Comparison of ENCODE assay signal across 21 cellular contexts in genomic region chr16:10126686-10127085, GRCh38. TPM values are rescaled to one million over a fixed set of nuclear protein-coding genes. Genes with fewer than 3 reads are reported as not detected.
DNase-seq lines count a peak whose midpoint lies in the region; TF ChIP-seq lines count a peak whose summit lies in the region.
"Had no signal": no experiment of that assay in that cellular context is flagged by ENCODE, and none has a peak within 500 bp of the region (broad histone marks: within the 10 kb centered on the region; RNA-seq: fewer than 3 reads in every experiment).

No MANE protein-coding gene starts in this region.

- no peaks in the 10 kb centered on the region for H3K9me3 ChIP-seq in stomach
- H3K9me3 ChIP-seq: heart right ventricle, prostate gland had no signal

- WGBS in stomach, 5 donors, result 49 to 64% (median 57%) methylated on average over 3 of the region's 3 CpGs
- WGBS in lower leg skin, 2 donors, result 48 to 57% methylated on average over 3 of the region's 3 CpGs

- intact Hi-C loops in stomach (cut with DNase I; ENCODE audit: low total_unique reads), result no loop called here
- intact Hi-C loops in lower leg skin (cut with DNase I; ENCODE audit: low total_unique reads), result no loop called here

- no peak for TF ChIP-seq POLR2A in stomach (IDR thresholded peaks at IDR 0.05)
- TF ChIP-seq POLR2A in lower leg skin (IDR thresholded peaks at IDR 0.05), result no peak

- H3K4me1 ChIP-seq in stomach, result peaks cover 6 to 26% (median 13%) of the 10 kb centered on the region in 4 donors
- H3K4me1 ChIP-seq: prostate gland had no signal

- TF ChIP-seq CTCF in fibroblast of mammary gland (conservative IDR thresholded peaks at IDR 0.05; ENCODE audit: control insufficient read depth, insufficient read depth, low read depth, low read length) (no peak), stomach (IDR thresholded peaks at IDR 0.05) (no peak), lower leg skin (IDR thresholded peaks at IDR 0.05) (no peak)

- no peak for TF ChIP-seq EP300 in stomach (IDR thresholded peaks at IDR 0.05)

- in situ Hi-C loops in SK-MEL-5 (cut with HindIII; ENCODE audit: low pct_unique_long_range_greater_than_20kb, low sequenced_read_pairs), result no loop called here

- peak overlapping the region in 2 of 5 donors; percentile 40 to 62 for H3K27ac ChIP-seq in stomach
- H3K27ac ChIP-seq: cardiac muscle cell, heart right ventricle, prostate gland, WERI-Rb-1 had no signal

- DNase-seq in COLO829 (ENCODE audit: low spot score) (peak; percentile 93), SK-MEL-5 (ENCODE audit: low read depth, low spot score) (peak; percentile 91), fibroblast of mammary gland (ENCODE audit: low read depth) (peak; percentile 87), renal cortical epithelial cell (ENCODE audit: low read depth) (peak; percentile 3), DMS153 (lab: John Stamatoyannopoulos, UW) (no peak), stomach (no peak), lower leg skin (ENCODE audit: low spot score in 2 of 2) (no peak), UCSD-AML1 (lab: John Stamatoyannopoulos, UW; ENCODE audit: unreplicated experiment) (no peak)
- DNase-seq: activated CD8-positive, alpha-beta memory T cell treated with anti-CD3 and anti-CD28 coated beads, Interleukin-2, amount 10 ng/mL, durations not matched to agents 7 days and 5 days; endodermal cell; H7; heart right ventricle; KG1; left colon; naive thymus-derived CD4-positive, alpha-beta T cell; NCI-H146; NCI-H446; OCI-M1; WERI-Rb-1 had no signal

- H3K4me3 ChIP-seq in fibroblast of mammary gland (ENCODE audit: control insufficient read depth, low read depth, low read length), result no peak overlapping the region
- no peak overlapping the region for H3K4me3 ChIP-seq in stomach
- no peak overlapping the region for H3K4me3 ChIP-seq in lower leg skin (ENCODE audit: low read depth, poor library complexity, severe bottlenecking)
- H3K4me3 ChIP-seq: cardiac muscle cell, heart right ventricle, prostate gland had no signal

- H3K36me3 ChIP-seq in stomach, result no peaks in the 10 kb centered on the region
- H3K36me3 ChIP-seq: cardiac muscle cell, heart right ventricle, prostate gland, WERI-Rb-1 had no signal

- no peaks in the 10 kb centered on the region for H3K27me3 ChIP-seq in stomach
- H3K27me3 ChIP-seq: cardiac muscle cell had no signal

RNA-seq across cellular contexts. Expression of gene GRIN2A, which starts 55.5 kb away (rescaled TPM):
- total RNA-seq in SK-MEL-5 (2014; rRNA removed; shearing (Covaris generic)), result 0.32 and 1.3 TPM in 2 replicates
- 0.20 TPM in 2 replicates for polyA plus RNA-seq in SK-MEL-5 (2015; cell fraction: cytosol; rRNA removed)
- 0.03 and 0.05 TPM in 2 replicates for polyA plus RNA-seq in SK-MEL-5 (2015; cell fraction: nucleus; rRNA removed)
- 0.15 and 0.87 TPM in 2 replicates for total RNA-seq in renal cortical epithelial cell
- total RNA-seq in stomach, result 1 to 10 TPM in 4 of 5 donors, under 1 TPM in 1; 0.55 to 9.8 (median 1.7) TPM
- polyA plus RNA-seq in stomach, result under 1 TPM; 0.06 to 0.45 (median 0.15) TPM
- 1 to 10 TPM in 2 of 4 donors, under 1 TPM in 2; 0.30 to 1.7 (median 0.73) TPM for total RNA-seq in lower leg skin
- total RNA-seq: activated CD8-positive, alpha-beta memory T cell treated with anti-CD3 and anti-CD28 coated beads, Interleukin-2, amount 10 ng/mL, durations not matched to agents 7 days and 5 days; naive thymus-derived CD4-positive, alpha-beta T cell had no signal
- polyA plus RNA-seq: naive thymus-derived CD4-positive, alpha-beta T cell had no signal

Comparison
In these comparisons a context has a peak if more than half of its experiments do, and no peak if none do; other contexts are left out.
1. DNase-seq: peak in COLO829 (single experiment), SK-MEL-5 (single experiment), fibroblast of mammary gland (single experiment) and renal cortical epithelial cell (single experiment); none in DMS153 (single experiment), stomach (single experiment), lower leg skin (0 of 2) and UCSD-AML1 (single experiment).